1 cellular context compared by ENCODE assay signal in the genomic region with DNA sequence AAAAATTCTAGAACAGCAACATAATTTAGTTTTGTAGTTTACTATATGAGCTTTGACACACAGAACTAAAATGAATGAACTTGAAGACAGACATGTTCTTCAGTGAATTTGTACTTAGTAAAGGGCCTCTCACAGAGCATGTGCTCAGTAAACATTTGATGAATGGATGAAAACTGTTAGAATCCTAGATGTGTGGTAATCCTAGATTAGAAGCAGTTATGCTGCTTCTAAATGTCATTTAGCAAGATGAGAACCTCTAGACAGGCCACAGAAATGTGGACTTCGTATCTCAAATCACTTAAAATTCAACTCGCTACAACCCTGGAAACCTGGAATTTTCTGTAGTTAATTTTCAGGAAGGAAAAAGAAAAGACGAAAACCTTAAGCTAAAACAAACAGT.
TF ChIP-seq lines count a peak whose summit lies in the region.

No MANE protein-coding gene starts in this region.

TF ChIP-seq in K562, 482 proteins besides CTCF, POLR2A, EP300 and RAD21 (continued from another document):
- TF ChIP-seq, protein P1, sequence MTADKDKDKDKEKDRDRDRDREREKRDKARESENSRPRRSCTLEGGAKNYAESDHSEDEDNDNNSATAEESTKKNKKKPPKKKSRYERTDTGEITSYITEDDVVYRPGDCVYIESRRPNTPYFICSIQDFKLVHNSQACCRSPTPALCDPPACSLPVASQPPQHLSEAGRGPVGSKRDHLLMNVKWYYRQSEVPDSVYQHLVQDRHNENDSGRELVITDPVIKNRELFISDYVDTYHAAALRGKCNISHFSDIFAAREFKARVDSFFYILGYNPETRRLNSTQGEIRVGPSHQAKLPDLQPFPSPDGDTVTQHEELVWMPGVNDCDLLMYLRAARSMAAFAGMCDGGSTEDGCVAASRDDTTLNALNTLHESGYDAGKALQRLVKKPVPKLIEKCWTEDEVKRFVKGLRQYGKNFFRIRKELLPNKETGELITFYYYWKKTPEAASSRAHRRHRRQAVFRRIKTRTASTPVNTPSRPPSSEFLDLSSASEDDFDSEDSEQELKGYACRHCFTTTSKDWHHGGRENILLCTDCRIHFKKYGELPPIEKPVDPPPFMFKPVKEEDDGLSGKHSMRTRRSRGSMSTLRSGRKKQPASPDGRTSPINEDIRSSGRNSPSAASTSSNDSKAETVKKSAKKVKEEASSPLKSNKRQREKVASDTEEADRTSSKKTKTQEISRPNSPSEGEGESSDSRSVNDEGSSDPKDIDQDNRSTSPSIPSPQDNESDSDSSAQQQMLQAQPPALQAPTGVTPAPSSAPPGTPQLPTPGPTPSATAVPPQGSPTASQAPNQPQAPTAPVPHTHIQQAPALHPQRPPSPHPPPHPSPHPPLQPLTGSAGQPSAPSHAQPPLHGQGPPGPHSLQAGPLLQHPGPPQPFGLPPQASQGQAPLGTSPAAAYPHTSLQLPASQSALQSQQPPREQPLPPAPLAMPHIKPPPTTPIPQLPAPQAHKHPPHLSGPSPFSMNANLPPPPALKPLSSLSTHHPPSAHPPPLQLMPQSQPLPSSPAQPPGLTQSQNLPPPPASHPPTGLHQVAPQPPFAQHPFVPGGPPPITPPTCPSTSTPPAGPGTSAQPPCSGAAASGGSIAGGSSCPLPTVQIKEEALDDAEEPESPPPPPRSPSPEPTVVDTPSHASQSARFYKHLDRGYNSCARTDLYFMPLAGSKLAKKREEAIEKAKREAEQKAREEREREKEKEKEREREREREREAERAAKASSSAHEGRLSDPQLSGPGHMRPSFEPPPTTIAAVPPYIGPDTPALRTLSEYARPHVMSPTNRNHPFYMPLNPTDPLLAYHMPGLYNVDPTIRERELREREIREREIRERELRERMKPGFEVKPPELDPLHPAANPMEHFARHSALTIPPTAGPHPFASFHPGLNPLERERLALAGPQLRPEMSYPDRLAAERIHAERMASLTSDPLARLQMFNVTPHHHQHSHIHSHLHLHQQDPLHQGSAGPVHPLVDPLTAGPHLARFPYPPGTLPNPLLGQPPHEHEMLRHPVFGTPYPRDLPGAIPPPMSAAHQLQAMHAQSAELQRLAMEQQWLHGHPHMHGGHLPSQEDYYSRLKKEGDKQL (CRISPR knock-in tag; IDR thresholded peaks at IDR 0.05; ENCODE audit: borderline replicate concordance), result no peak
- TF ChIP-seq RUNX1 (IDR thresholded peaks at IDR 0.05; ENCODE audit: low read depth) (no peak), MEIS2 (IDR thresholded peaks at IDR 0.05; ENCODE audit: partially characterized antibody) (no peak), NBN (IDR thresholded peaks at IDR 0.05; ENCODE audit: low read depth) (no peak)
